Comparison of ENCODE assay signal across 30 cellular contexts in the genomic region with DNA sequence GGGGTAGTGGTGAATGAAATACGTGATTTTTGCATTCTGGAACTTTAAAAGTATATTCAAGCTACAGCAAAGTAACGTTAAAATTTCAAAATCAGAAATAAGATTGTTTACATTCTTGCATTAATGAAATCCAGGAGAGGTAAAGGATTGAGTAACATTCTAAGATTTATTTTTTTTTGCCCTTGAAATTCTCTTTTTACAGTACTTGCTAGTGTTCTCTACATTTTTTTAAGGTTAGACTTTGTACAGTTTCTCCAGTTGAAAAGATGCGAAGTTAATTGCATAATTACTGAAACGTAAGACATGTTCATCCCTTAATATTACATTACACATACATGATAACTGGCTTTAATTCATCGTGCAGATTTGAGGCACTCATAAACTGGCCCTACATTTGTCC.
"Had no signal": no experiment of that assay in that cellular context is flagged by ENCODE, and none has a peak within 500 bp of the region (broad histone marks: within the 10 kb centered on the region; RNA-seq: fewer than 3 reads in every experiment).

No MANE protein-coding gene starts in this region.

- H3K4me3 ChIP-seq: body of pancreas, colonic mucosa, esophagus squamous epithelium, ovary, prostate gland, sigmoid colon, vagina had no signal

- H3K36me3 ChIP-seq: colonic mucosa, ovary, prostate gland, vagina had no signal

- H3K27me3 ChIP-seq: body of pancreas, colonic mucosa, esophagus squamous epithelium, ovary, sigmoid colon, vagina had no signal

- H3K36me3 Mint-ChIP-seq: naive B cell, type B pancreatic cell had no signal

- H3K9me3 Mint-ChIP-seq: activated B cell treated with CpG ODN at 0.5 μM for 24 hours; activated naive CD4-positive, alpha-beta T cell treated with anti-CD3 and anti-CD28 coated beads for 36 hours; activated T-helper 1 cell treated with anti-CD3 and anti-CD28 coated beads, Interleukin-12 subunit alpha, Interleukin-12 subunit beta, Interleukin-2, Interleukin-4 antibody, amounts not matched to agents 30 ng/mL and 10 ng/mL and 1 ng/mL, durations not matched to agents 14 hours and 24 hours and 36 hours; mesothelial cell of epicardium; naive B cell; stimulated activated memory B cell treated with anti-CD40 and anti-IgM and Interleukin-4, amounts not matched to agents 10 μg/mL and 1 μg/mL and 100 μg/mL, for 72 hours; stimulated activated naive CD8-positive, alpha-beta T cell treated with anti-CD3 and anti-CD28 coated beads, Interleukin-15, amount 100 ng/mL, for 72 hours; type B pancreatic cell had no signal

- ATAC-seq: body of pancreas; left cardiac atrium; stimulated activated memory B cell treated with anti-CD40 and anti-IgM and Interleukin-4, amounts not matched to agents 10 μg/mL and 1 μg/mL and 100 μg/mL, for 72 hours; stimulated activated naive CD8-positive, alpha-beta T cell treated with anti-CD3 and anti-CD28 coated beads, Interleukin-15, amount 100 ng/mL, for 72 hours had no signal

- H3K4me1 ChIP-seq: colonic mucosa, prostate gland, vagina had no signal

- H3K27ac ChIP-seq: body of pancreas, colonic mucosa, epithelial cell of prostate, esophagus squamous epithelium, ovary, prostate gland, sigmoid colon, vagina had no signal

- H3K27me3 Mint-ChIP-seq: activated B cell treated with CpG ODN at 0.5 μM for 24 hours; naive B cell; stimulated activated memory B cell treated with anti-CD40 and anti-IgM and Interleukin-4, amounts not matched to agents 10 μg/mL and 1 μg/mL and 100 μg/mL, for 72 hours; stimulated activated naive CD8-positive, alpha-beta T cell treated with anti-CD3 and anti-CD28 coated beads, Interleukin-15, amount 100 ng/mL, for 72 hours; type B pancreatic cell had no signal

- H3K9me3 ChIP-seq: body of pancreas, colonic mucosa, esophagus squamous epithelium, ovary, prostate gland, sigmoid colon, vagina had no signal

- H3K27ac Mint-ChIP-seq: activated naive CD4-positive, alpha-beta T cell treated with anti-CD3 and anti-CD28 coated beads for 36 hours; activated T-helper 1 cell treated with anti-CD3 and anti-CD28 coated beads, Interleukin-12 subunit alpha, Interleukin-12 subunit beta, Interleukin-2, Interleukin-4 antibody, amounts not matched to agents 30 ng/mL and 10 ng/mL and 1 ng/mL, durations not matched to agents 14 hours and 24 hours and 36 hours; mesothelial cell of epicardium; stimulated activated memory B cell treated with anti-CD40 and anti-IgM and Interleukin-4, amounts not matched to agents 10 μg/mL and 1 μg/mL and 100 μg/mL, for 72 hours; stimulated activated naive CD8-positive, alpha-beta T cell treated with anti-CD3 and anti-CD28 coated beads, Interleukin-15, amount 100 ng/mL, for 72 hours had no signal

- H3K4me3 Mint-ChIP-seq: activated B cell treated with CpG ODN at 0.5 μM for 24 hours; activated naive CD4-positive, alpha-beta T cell treated with anti-CD3 and anti-CD28 coated beads for 36 hours; activated T-helper 1 cell treated with anti-CD3 and anti-CD28 coated beads, Interleukin-12 subunit alpha, Interleukin-12 subunit beta, Interleukin-2, Interleukin-4 antibody, amounts not matched to agents 30 ng/mL and 10 ng/mL and 1 ng/mL, durations not matched to agents 14 hours and 24 hours and 36 hours; mesothelial cell of epicardium; naive B cell; stimulated activated memory B cell treated with anti-CD40 and anti-IgM and Interleukin-4, amounts not matched to agents 10 μg/mL and 1 μg/mL and 100 μg/mL, for 72 hours; stimulated activated naive CD8-positive, alpha-beta T cell treated with anti-CD3 and anti-CD28 coated beads, Interleukin-15, amount 100 ng/mL, for 72 hours; type B pancreatic cell had no signal

- DNase-seq: activated B cell treated with CpG ODN at 0.5 μM for 24 hours; activated CD4-positive, alpha-beta T cell treated with anti-CD3 and anti-CD28 coated beads, Interleukin-2, amount 50 U/mL, for 4 hours; activated effector memory CD4-positive, alpha-beta T cell treated with anti-CD3 and anti-CD28 coated beads, Interleukin-2, amount 50 U/mL, for 16 hours; activated naive CD4-positive, alpha-beta T cell treated with anti-CD3 and anti-CD28 coated beads for 36 hours; activated T-cell treated with anti-CD3 and anti-CD28 coated beads for 4 hours; aorta; body of pancreas; colonic mucosa; effector CD8-positive, alpha-beta T cell; esophagus squamous epithelium; head of caudate nucleus; hippocampal formation; left cardiac atrium; mammary epithelial cell; naive B cell; ovary; retina; sigmoid colon; small intestine; stimulated activated CD4-positive, alpha-beta T cell treated with anti-CD3 and anti-CD28 coated beads, Interleukin-4, amount 100 ng/mL, for 24 hours; stimulated activated naive CD8-positive, alpha-beta T cell treated with anti-CD3 and anti-CD28 coated beads, Interleukin-15, amount 100 ng/mL, for 72 hours; substantia nigra; T-helper 2 cell had no signal
